In the genomic region with DNA sequence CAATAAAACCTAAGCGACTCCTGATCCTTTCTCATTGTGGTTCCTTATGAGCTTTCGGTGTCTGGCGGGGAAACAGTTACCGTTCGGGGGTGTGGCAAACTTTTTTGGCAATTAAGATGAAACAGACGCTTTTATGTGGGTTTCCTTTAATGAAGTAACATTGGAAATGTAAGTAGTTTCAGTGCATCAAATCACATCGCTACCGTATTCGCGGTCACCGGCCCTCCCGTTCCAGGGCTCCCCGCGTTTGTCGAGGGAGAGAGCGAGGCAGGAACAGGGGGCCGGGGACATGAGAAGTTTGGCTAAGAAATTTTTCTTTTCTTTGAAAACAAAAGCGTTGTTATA, we compare ENCODE assay signal across 15 cellular contexts. TPM values are rescaled to one million over a fixed set of nuclear protein-coding genes. Genes with fewer than 3 reads are reported as not detected.
A peak's percentile ranks its signal among the peaks of the same experiment; 100 is the strongest.
DNase-seq lines count a peak whose midpoint lies in the region; ATAC-seq and TF ChIP-seq lines count a peak whose summit lies in the region.
"Had no signal": no experiment of that assay in that cellular context is flagged by ENCODE, and none has a peak within 500 bp of the region (broad histone marks: within the 10 kb centered on the region; RNA-seq: fewer than 3 reads in every experiment).

No MANE protein-coding gene starts in this region.

- H3F3A ChIP-seq in MM.1S (ENCODE audit: insufficient read depth, low read length) = peaks cover under 1% of the 10 kb centered on the region

- H3K4me3 Mint-ChIP-seq in CD14-positive monocyte (peak overlapping the region; percentile 6 to 93), H9 (peak overlapping the region; percentile 81 to 98), endodermal cell (peak overlapping the region; percentile 67), neural crest cell (peak overlapping the region; percentile 76)

- WGBS in H9 (ENCODE audit: extremely low coverage, insufficient read length, low lambda C conversion rate) = no CpG with 5 or more reads among the region's 18 CpGs
- WGBS in endodermal cell (ENCODE audit: insufficient coverage in 1 of 2, insufficient read length in 1 of 2), 2 experiments = 13 to 33% methylated on average over 14 to 18 of the region's 18 CpGs

- H3K4me1 Mint-ChIP-seq in CD14-positive monocyte = peaks cover 3% of the 10 kb centered on the region
- peaks cover 44 to 55% of the 10 kb centered on the region in 2 experiments for H3K4me1 Mint-ChIP-seq in H9
- H3K4me1 Mint-ChIP-seq in endodermal cell = peaks cover 32% of the 10 kb centered on the region
- H3K4me1 Mint-ChIP-seq in neural crest cell = peaks cover 47% of the 10 kb centered on the region

- H2BK12ac ChIP-seq in H9 (ENCODE audit: insufficient read length, low read depth, low read length) = no peak overlapping the region

- H4K8ac ChIP-seq in H9 (replicated peaks; ENCODE audit: insufficient read length, low read depth, low read length) = no peak overlapping the region

- H3K18ac ChIP-seq in H9 (ENCODE audit: insufficient read length, low read depth, low read length) = no peak overlapping the region

- no peaks in the 10 kb centered on the region for H3K79me1 ChIP-seq in H9 (ENCODE audit: insufficient read depth, low read depth, low read length, poor library complexity, severe bottlenecking)

- no peak overlapping the region for H4K91ac ChIP-seq in H9 (ENCODE audit: insufficient read length, low read depth, low read length)

- no peak overlapping the region for H3K4ac ChIP-seq in H9 (ENCODE audit: low read depth, low read length)

- H3K4me1 ChIP-seq in H9 (ENCODE audit: insufficient read depth, low read length) = peaks cover 4% of the 10 kb centered on the region; the same call in 1 of the 2 replicates
- peaks cover 4% of the 10 kb centered on the region for H3K4me1 ChIP-seq in endodermal cell (ENCODE audit: control insufficient read depth, insufficient read depth, low read length)
- peaks cover 1% of the 10 kb centered on the region for H3K4me1 ChIP-seq in MM.1S (ENCODE audit: low read length)

- no peak overlapping the region for H3T11ph ChIP-seq in H9 (ENCODE audit: low read length)

- no peaks in the 10 kb centered on the region for H3K9me2 ChIP-seq in MM.1S (replicated peaks; ENCODE audit: insufficient read depth, low read length)

- no peak overlapping the region for H2BK20ac ChIP-seq in H9 (ENCODE audit: low read depth, low read length, poor library complexity, severe bottlenecking)

- no peak overlapping the region for H2AK5ac ChIP-seq in H9 (ENCODE audit: insufficient read length, low read length)

- no peaks in the 10 kb centered on the region for H3K9me3 ChIP-seq in H9 (ENCODE audit: control insufficient read depth, low read depth, low read length)
- H3K9me3 ChIP-seq in endodermal cell (ENCODE audit: control insufficient read depth, low read length) = no peaks in the 10 kb centered on the region
- 0 out of 2 replicates have a peak, but pooled peaks cover 2% of the 10 kb centered on the region for H3K9me3 ChIP-seq in MM.1S (replicated peaks; ENCODE audit: insufficient read depth, low read length)
- H3K9me3 ChIP-seq: sigmoid colon had no signal

- H3K27me3 ChIP-seq in H9 (ENCODE audit: insufficient read depth, low read length) = peaks cover 40% of the 10 kb centered on the region; the same call in 1 of the 2 replicates
- peaks cover 74% of the 10 kb centered on the region for H3K27me3 ChIP-seq in endodermal cell (ENCODE audit: control insufficient read depth, insufficient read depth, low read length, poor library complexity, severe bottlenecking)
- H3K27me3 ChIP-seq in MM.1S (replicated peaks; ENCODE audit: insufficient read depth, low read length) = no peaks in the 10 kb centered on the region

- no peak overlapping the region for H3K9ac ChIP-seq in H9 (ENCODE audit: extremely low read depth, insufficient read length, low read length)
- no peak overlapping the region for H3K9ac ChIP-seq in endodermal cell (ENCODE audit: extremely low read depth, low read length, poor library complexity, severe bottlenecking)
- no peak overlapping the region for H3K9ac ChIP-seq in MM.1S (ENCODE audit: low read length)

- H3K23me2 ChIP-seq in H9 (ENCODE audit: insufficient read length, low read depth, low read length, poor library complexity, severe bottlenecking) = peaks cover 40% of the 10 kb centered on the region

- DNase-seq in CD14-positive monocyte (ENCODE audit: low spot score) = no peak
- no peak for DNase-seq in H9
- peak; percentile 60 for DNase-seq in endodermal cell
- no peak for DNase-seq in neural crest cell (ENCODE audit: low read depth, low spot score)
- no peak for DNase-seq in MM.1S
- DNase-seq in AG20443 (ENCODE audit: low spot score) = no peak
- DNase-seq in stimulated activated CD4-positive, alpha-beta T cell treated with anti-CD3 and anti-CD28 coated beads, Interleukin-1b, Interleukin-23, amount 100 ng/mL, for 48 hours = no peak
- DNase-seq: CD8-positive, alpha-beta T cell; GDM1; MV-4-11; NCI-H2171 treated with DMSO at 0.1 percent for 48 hours; sigmoid colon; stimulated activated naive CD8-positive, alpha-beta T cell treated with anti-CD3 and anti-CD28 coated beads, Interleukin-15, amount 100 ng/mL, for 72 hours had no signal

- H2AFZ ChIP-seq in H9 (ENCODE audit: low read length) = no peak overlapping the region
- H2AFZ ChIP-seq in MM.1S (ENCODE audit: low read length) = no peak overlapping the region

- H3K9me3 Mint-ChIP-seq in CD14-positive monocyte = peaks cover 0 to 16% (median 10%) of the 10 kb centered on the region in 7 donors
- H3K9me3 Mint-ChIP-seq in H9 = peaks cover 2 to 20% of the 10 kb centered on the region in 2 experiments; a peak in 2 of 5 replicates
- no peaks in the 10 kb centered on the region for H3K9me3 Mint-ChIP-seq in endodermal cell
- no peaks in the 10 kb centered on the region for H3K9me3 Mint-ChIP-seq in neural crest cell
- H3K9me3 Mint-ChIP-seq: CD8-positive, alpha-beta T cell; stimulated activated naive CD8-positive, alpha-beta T cell treated with anti-CD3 and anti-CD28 coated beads, Interleukin-15, amount 100 ng/mL, for 72 hours had no signal

- no peaks in the 10 kb centered on the region for H3K36me3 ChIP-seq in endodermal cell (ENCODE audit: control insufficient read depth, insufficient read depth, low read length)
- no peaks in the 10 kb centered on the region for H3K36me3 ChIP-seq in MM.1S (replicated peaks; ENCODE audit: insufficient read depth, low read length)
- H3K36me3 ChIP-seq: sigmoid colon had no signal

- no peak overlapping the region for H4K5ac ChIP-seq in H9 (ENCODE audit: insufficient read length, low read depth, low read length)

- ATAC-seq in GM21576 (IDR thresholded peaks at IDR 0.05; ENCODE audit: unreplicated experiment) = no peak
- ATAC-seq: CD8-positive, alpha-beta T cell; HCT116; stimulated activated naive CD8-positive, alpha-beta T cell treated with anti-CD3 and anti-CD28 coated beads, Interleukin-15, amount 100 ng/mL, for 72 hours had no signal

- intact Hi-C loops in CD14-positive monocyte (cut with micrococcal nuclease) = no loop called here

- no peaks in the 10 kb centered on the region for H4K20me1 ChIP-seq in H9 (ENCODE audit: control insufficient read depth, insufficient read depth, insufficient read length)
- H4K20me1 ChIP-seq in MM.1S (ENCODE audit: insufficient read depth, low read length) = no peaks in the 10 kb centered on the region

- no peak overlapping the region for H2BK15ac ChIP-seq in H9 (ENCODE audit: low read depth, low read length)

- H3K27ac Mint-ChIP-seq in CD14-positive monocyte = no peak overlapping the region
- no peak overlapping the region for H3K27ac Mint-ChIP-seq in H9
- H3K27ac Mint-ChIP-seq in endodermal cell = no peak overlapping the region
- no peak overlapping the region for H3K27ac Mint-ChIP-seq in neural crest cell (ENCODE audit: unreplicated experiment)
- H3K27ac Mint-ChIP-seq: CD8-positive, alpha-beta T cell; stimulated activated naive CD8-positive, alpha-beta T cell treated with anti-CD3 and anti-CD28 coated beads, Interleukin-15, amount 100 ng/mL, for 72 hours had no signal

- no peak overlapping the region for H3K56ac ChIP-seq in H9 (ENCODE audit: insufficient read length, low read depth, low read length)

- H3K14ac ChIP-seq in H9 (ENCODE audit: insufficient read depth, low read length) = no peak overlapping the region

- no peak overlapping the region for H2BK120ac ChIP-seq in H9 (ENCODE audit: low read depth, low read length, poor library complexity, severe bottlenecking)

- H3K27ac ChIP-seq in H9 (ENCODE audit: insufficient read length, low read depth, low read length) = no peak overlapping the region
- no peak overlapping the region for H3K27ac ChIP-seq in endodermal cell (ENCODE audit: low read depth, low read length)
- H3K27ac ChIP-seq in MM.1S (ENCODE audit: low read length) = no peak overlapping the region
- H3K27ac ChIP-seq: sigmoid colon had no signal

- no peak overlapping the region for H3K23ac ChIP-seq in H9 (ENCODE audit: insufficient read length, low read depth, low read length)

- H3K79me2 ChIP-seq in H9 (ENCODE audit: insufficient read depth, low read length) = no peaks in the 10 kb centered on the region
- H3K79me2 ChIP-seq in MM.1S (ENCODE audit: low read length) = no peaks in the 10 kb centered on the region

- H3K27me3 Mint-ChIP-seq in CD14-positive monocyte (ENCODE audit: low read depth in 3 of 3) (peaks cover 69 to 87% (median 81%) of the 10 kb centered on the region in 3 donors), H9 (ENCODE audit: low read depth) (peaks cover 70% of the 10 kb centered on the region), endodermal cell (ENCODE audit: insufficient read depth) (peaks cover 77% of the 10 kb centered on the region), neural crest cell (ENCODE audit: low read depth) (peaks cover 63% of the 10 kb centered on the region)

- H3K36me3 Mint-ChIP-seq in CD14-positive monocyte (no peaks in the 10 kb centered on the region), H9 (ENCODE audit: insufficient read depth in 1 of 3, low read depth in 3 of 3) (peaks cover 2 to 21% (median 6%) of the 10 kb centered on the region in 3 experiments; a peak in 6 of 7 replicates), endodermal cell (ENCODE audit: low read depth) (no peaks in the 10 kb centered on the region), neural crest cell (ENCODE audit: low read depth) (no peaks in the 10 kb centered on the region)
- H3K36me3 Mint-ChIP-seq: CD8-positive, alpha-beta T cell had no signal

- TF ChIP-seq CTCF in CD14-positive monocyte (IDR thresholded peaks at IDR 0.05) (no peak), H9 (conservative IDR thresholded peaks at IDR 0.05) (no peak; the same call in 2 of the 3 replicates), endodermal cell (conservative IDR thresholded peaks at IDR 0.05) (no peak), neural crest cell (conservative IDR thresholded peaks at IDR 0.05) (no peak), MM.1S (IDR thresholded peaks at IDR 0.05; ENCODE audit: low read length) (no peak)

- peak overlapping the region; percentile 93 for H3K4me3 ChIP-seq in endodermal cell (ENCODE audit: low read length)
- H3K4me3 ChIP-seq in MM.1S (ENCODE audit: low read length) = no peak overlapping the region

- no peak overlapping the region for H2BK5ac ChIP-seq in H9 (ENCODE audit: insufficient read length, low read length)

- H3K4me2 ChIP-seq in H9 (ENCODE audit: insufficient read depth, insufficient read length, low read length) (peak overlapping the region; percentile 70), MM.1S (ENCODE audit: low read depth, low read length) (no peak overlapping the region)

RNA-seq across cellular contexts. Expression of a gene that starts 3.9 kb away (rescaled TPM):
- not detected for polyA plus RNA-seq in CD14-positive monocyte
- 91.6 and 94.4 TPM in 2 replicates for total RNA-seq in H9 (2021)
- 1 to 10 TPM; 4.2 to 6.9 TPM for total RNA-seq in endodermal cell
- 67.3 TPM for polyA plus RNA-seq in endodermal cell (2013, experiment 1 of 2)
- polyA plus RNA-seq in endodermal cell (2013, experiment 2 of 2) = 57.3 TPM
- 41.6 and 42.5 TPM in 2 replicates for total RNA-seq in neural crest cell
- total RNA-seq: CD8-positive, alpha-beta T cell; sigmoid colon had no signal
